In the genomic region with DNA sequence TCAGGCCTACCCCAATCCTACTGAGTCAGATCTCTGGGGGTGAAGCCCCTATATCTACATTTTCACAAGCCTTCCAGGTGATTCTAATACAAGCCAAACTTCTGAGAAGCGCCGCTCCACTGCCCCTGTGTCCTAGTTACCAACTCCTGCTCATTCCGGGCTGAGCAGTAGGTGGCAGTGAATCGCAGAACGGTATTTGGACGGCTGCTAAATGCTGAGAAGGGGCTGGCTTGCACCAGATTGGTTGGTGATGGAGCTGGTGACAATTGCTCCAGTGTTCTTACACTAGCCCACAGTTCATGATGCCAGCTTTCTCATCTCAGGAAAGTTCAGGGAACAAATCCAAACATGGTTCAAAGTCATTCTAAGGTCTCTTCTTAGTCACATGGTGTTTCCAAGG, we compare ENCODE assay signal across 7 cellular contexts. TPM values are rescaled to one million over a fixed set of nuclear protein-coding genes. Genes with fewer than 3 reads are reported as not detected.
DNase-seq lines count a peak whose midpoint lies in the region; ATAC-seq and TF ChIP-seq lines count a peak whose summit lies in the region.

No MANE protein-coding gene starts in this region.

- H3K36me3 ChIP-seq in parathyroid adenoma (ENCODE audit: control insufficient read depth, insufficient read depth, low read length) = no peaks in the 10 kb centered on the region

- no peaks in the 10 kb centered on the region for H3K27me3 ChIP-seq in parathyroid adenoma (ENCODE audit: control insufficient read depth, insufficient read depth, low read length)

- no peaks in the 10 kb centered on the region for H3K9me3 ChIP-seq in parathyroid adenoma (ENCODE audit: control insufficient read depth, low read length)

- H3K4me2 ChIP-seq in parathyroid adenoma (ENCODE audit: low read length) = no peak overlapping the region

- H2AFZ ChIP-seq in parathyroid adenoma = peak overlapping the region; percentile 55

- TF ChIP-seq CTCF in GM12864 (IDR thresholded peaks at IDR 0.05; ENCODE audit: low read depth, low read length, missing control alignments) (peak; percentile 52), parathyroid adenoma (IDR thresholded peaks at IDR 0.05) (peak; percentile 51)

- peaks cover 5% of the 10 kb centered on the region for H3K4me1 ChIP-seq in parathyroid adenoma

- H3K79me2 ChIP-seq in parathyroid adenoma = no peaks in the 10 kb centered on the region

- H3K4me3 ChIP-seq in GM12864 (ENCODE audit: low read depth, low read length) = no peak overlapping the region
- H3K4me3 ChIP-seq in parathyroid adenoma (ENCODE audit: low read depth, low read length) = no peak overlapping the region

- intact Hi-C loops in Right ventricle myocardium inferior (cut with DNase I) = loop anchor here (2.0 to 10.0 kb wide), 3 partner anchors 36 to 688 kb away; partner anchors contain the start of genes ARHGAP26 and NR3C1

- H3K27ac ChIP-seq in parathyroid adenoma = no peak overlapping the region

- ATAC-seq in HG02588 (IDR thresholded peaks at IDR 0.05; ENCODE audit: unreplicated experiment) (peak; percentile 33), Right ventricle myocardium inferior (peak; percentile 70)

- H3K9ac ChIP-seq in parathyroid adenoma = no peak overlapping the region

- DNase-seq in GM12864 (ENCODE audit: low read depth) = peak; percentile 12
- peak; percentile 59 for DNase-seq in NCI-H748 (lab: John Stamatoyannopoulos, UW; ENCODE audit: unreplicated experiment)
- peak; percentile 29 for DNase-seq in activated naive CD4-positive, alpha-beta T cell treated with Interleukin-2 at 50 U/mL for 16 hours
- peak; percentile 69 for DNase-seq in Right ventricle myocardium inferior (ENCODE audit: missing footprints)
- no peak for DNase-seq in NCI-H1105 (lab: John Stamatoyannopoulos, UW)

RNA-seq across cellular contexts. Expression of gene FGF1, which starts 31.1 kb away (rescaled TPM):
- 57.0 TPM for total RNA-seq in Right ventricle myocardium inferior

RNA-seq across cellular contexts. Expression of gene ARHGAP26, which starts 53.2 kb away (rescaled TPM):
- total RNA-seq in Right ventricle myocardium inferior = 29.8 TPM
